1 cellular context compared by ENCODE assay signal in the genomic region with DNA sequence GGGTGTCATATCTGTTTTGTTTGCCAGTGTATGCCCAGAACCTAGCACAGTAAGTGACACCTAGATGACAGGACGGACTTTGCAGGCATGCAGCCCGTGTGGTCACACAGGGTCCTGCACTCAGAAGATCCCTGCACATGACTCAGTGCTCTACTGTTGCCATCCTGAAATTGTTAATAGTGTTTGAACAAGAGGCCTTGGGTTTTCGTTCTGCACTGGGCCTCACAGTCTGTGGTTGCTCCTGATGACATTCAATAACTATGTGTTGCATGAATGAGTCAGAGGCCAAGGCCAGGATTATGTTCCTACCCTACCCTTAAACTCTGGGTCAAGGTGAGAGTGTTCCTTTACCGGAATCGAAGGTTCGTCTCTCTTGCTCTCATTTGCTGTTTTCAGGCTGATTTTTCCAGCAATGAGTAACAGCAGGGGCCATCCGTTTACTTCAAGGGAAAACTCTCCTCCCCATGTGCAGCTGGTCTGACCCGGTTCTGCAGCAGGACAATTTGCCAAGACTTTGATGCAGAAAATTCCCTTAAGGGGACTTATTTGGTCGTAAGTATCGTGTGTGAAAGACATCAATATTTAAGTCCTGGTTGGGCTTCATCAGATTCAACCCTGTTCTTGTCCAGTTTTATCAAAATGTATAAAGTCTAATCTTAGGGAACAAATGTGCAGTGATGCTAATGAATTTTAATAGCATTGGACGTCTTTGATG.
TF ChIP-seq lines count a peak whose summit lies in the region.

No MANE protein-coding gene starts in this region.

TF ChIP-seq in HepG2, 621 proteins besides CTCF, POLR2A, EP300 and RAD21 (continued from another document and continues in another):
- TF ChIP-seq, protein P1, sequence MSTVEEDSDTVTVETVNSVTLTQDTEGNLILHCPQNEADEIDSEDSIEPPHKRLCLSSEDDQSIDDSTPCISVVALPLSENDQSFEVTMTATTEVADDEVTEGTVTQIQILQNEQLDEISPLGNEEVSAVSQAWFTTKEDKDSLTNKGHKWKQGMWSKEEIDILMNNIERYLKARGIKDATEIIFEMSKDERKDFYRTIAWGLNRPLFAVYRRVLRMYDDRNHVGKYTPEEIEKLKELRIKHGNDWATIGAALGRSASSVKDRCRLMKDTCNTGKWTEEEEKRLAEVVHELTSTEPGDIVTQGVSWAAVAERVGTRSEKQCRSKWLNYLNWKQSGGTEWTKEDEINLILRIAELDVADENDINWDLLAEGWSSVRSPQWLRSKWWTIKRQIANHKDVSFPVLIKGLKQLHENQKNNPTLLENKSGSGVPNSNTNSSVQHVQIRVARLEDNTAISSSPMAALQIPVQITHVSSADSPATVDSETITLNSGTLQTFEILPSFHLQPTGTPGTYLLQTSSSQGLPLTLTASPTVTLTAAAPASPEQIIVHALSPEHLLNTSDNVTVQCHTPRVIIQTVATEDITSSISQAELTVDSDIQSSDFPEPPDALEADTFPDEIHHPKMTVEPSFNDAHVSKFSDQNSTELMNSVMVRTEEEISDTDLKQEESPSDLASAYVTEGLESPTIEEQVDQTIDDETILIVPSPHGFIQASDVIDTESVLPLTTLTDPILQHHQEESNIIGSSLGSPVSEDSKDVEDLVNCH (CRISPR knock-in tag; IDR thresholded peaks at IDR 0.05) = 0 out of 2 replicates have a peak, but pooled peaks have one; percentile 25
- no peak for TF ChIP-seq FOXA1 (IDR thresholded peaks at IDR 0.05)
- peak; percentile 96 for TF ChIP-seq FOXA1 (CRISPR knock-in tag; IDR thresholded peaks at IDR 0.05)
- no peak for TF ChIP-seq GTF3A (CRISPR knock-in tag; conservative IDR thresholded peaks at IDR 0.05)
- TF ChIP-seq ZNF589 (CRISPR knock-in tag; conservative IDR thresholded peaks at IDR 0.05) = no peak
- peak; percentile 94 for TF ChIP-seq MED13 (CRISPR knock-in tag; IDR thresholded peaks at IDR 0.05)
- TF ChIP-seq FOXK2 (IDR thresholded peaks at IDR 0.05) = peak; percentile 58
- peak; percentile 99 for TF ChIP-seq CBFB (CRISPR knock-in tag; IDR thresholded peaks at IDR 0.05)
- TF ChIP-seq, protein P2, sequence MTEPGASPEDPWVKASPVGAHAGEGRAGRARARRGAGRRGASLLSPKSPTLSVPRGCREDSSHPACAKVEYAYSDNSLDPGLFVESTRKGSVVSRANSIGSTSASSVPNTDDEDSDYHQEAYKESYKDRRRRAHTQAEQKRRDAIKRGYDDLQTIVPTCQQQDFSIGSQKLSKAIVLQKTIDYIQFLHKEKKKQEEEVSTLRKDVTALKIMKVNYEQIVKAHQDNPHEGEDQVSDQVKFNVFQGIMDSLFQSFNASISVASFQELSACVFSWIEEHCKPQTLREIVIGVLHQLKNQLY (CRISPR knock-in tag; IDR thresholded peaks at IDR 0.05) = peak; percentile 90
- TF ChIP-seq, protein P3, sequence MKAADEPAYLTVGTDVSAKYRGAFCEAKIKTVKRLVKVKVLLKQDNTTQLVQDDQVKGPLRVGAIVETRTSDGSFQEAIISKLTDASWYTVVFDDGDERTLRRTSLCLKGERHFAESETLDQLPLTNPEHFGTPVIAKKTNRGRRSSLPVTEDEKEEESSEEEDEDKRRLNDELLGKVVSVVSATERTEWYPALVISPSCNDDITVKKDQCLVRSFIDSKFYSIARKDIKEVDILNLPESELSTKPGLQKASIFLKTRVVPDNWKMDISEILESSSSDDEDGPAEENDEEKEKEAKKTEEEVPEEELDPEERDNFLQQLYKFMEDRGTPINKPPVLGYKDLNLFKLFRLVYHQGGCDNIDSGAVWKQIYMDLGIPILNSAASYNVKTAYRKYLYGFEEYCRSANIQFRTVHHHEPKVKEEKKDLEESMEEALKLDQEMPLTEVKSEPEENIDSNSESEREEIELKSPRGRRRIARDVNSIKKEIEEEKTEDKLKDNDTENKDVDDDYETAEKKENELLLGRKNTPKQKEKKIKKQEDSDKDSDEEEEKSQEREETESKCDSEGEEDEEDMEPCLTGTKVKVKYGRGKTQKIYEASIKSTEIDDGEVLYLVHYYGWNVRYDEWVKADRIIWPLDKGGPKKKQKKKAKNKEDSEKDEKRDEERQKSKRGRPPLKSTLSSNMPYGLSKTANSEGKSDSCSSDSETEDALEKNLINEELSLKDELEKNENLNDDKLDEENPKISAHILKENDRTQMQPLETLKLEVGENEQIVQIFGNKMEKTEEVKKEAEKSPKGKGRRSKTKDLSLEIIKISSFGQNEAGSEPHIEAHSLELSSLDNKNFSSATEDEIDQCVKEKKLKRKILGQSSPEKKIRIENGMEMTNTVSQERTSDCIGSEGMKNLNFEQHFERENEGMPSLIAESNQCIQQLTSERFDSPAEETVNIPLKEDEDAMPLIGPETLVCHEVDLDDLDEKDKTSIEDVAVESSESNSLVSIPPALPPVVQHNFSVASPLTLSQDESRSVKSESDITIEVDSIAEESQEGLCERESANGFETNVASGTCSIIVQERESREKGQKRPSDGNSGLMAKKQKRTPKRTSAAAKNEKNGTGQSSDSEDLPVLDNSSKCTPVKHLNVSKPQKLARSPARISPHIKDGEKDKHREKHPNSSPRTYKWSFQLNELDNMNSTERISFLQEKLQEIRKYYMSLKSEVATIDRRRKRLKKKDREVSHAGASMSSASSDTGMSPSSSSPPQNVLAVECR (CRISPR knock-in tag; IDR thresholded peaks at IDR 0.05; ENCODE audit: borderline replicate concordance) = peak; percentile 74; the same call in 1 of the 2 replicates
- peak; percentile 91; the same call in 1 of the 2 replicates for TF ChIP-seq SMAD9 (CRISPR knock-in tag; IDR thresholded peaks at IDR 0.05)
- TF ChIP-seq, protein P4, sequence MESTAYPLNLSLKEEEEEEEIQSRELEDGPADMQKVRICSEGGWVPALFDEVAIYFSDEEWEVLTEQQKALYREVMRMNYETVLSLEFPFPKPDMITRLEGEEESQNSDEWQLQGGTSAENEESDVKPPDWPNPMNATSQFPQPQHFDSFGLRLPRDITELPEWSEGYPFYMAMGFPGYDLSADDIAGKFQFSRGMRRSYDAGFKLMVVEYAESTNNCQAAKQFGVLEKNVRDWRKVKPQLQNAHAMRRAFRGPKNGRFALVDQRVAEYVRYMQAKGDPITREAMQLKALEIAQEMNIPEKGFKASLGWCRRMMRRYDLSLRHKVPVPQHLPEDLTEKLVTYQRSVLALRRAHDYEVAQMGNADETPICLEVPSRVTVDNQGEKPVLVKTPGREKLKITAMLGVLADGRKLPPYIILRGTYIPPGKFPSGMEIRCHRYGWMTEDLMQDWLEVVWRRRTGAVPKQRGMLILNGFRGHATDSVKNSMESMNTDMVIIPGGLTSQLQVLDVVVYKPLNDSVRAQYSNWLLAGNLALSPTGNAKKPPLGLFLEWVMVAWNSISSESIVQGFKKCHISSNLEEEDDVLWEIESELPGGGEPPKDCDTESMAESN (CRISPR knock-in tag; conservative IDR thresholded peaks at IDR 0.05) = peak; percentile 88
- peak; percentile 99 for TF ChIP-seq TBL1XR1 (IDR thresholded peaks at IDR 0.05; ENCODE audit: borderline replicate concordance, low read length, partially characterized antibody)
- TF ChIP-seq, protein P5, sequence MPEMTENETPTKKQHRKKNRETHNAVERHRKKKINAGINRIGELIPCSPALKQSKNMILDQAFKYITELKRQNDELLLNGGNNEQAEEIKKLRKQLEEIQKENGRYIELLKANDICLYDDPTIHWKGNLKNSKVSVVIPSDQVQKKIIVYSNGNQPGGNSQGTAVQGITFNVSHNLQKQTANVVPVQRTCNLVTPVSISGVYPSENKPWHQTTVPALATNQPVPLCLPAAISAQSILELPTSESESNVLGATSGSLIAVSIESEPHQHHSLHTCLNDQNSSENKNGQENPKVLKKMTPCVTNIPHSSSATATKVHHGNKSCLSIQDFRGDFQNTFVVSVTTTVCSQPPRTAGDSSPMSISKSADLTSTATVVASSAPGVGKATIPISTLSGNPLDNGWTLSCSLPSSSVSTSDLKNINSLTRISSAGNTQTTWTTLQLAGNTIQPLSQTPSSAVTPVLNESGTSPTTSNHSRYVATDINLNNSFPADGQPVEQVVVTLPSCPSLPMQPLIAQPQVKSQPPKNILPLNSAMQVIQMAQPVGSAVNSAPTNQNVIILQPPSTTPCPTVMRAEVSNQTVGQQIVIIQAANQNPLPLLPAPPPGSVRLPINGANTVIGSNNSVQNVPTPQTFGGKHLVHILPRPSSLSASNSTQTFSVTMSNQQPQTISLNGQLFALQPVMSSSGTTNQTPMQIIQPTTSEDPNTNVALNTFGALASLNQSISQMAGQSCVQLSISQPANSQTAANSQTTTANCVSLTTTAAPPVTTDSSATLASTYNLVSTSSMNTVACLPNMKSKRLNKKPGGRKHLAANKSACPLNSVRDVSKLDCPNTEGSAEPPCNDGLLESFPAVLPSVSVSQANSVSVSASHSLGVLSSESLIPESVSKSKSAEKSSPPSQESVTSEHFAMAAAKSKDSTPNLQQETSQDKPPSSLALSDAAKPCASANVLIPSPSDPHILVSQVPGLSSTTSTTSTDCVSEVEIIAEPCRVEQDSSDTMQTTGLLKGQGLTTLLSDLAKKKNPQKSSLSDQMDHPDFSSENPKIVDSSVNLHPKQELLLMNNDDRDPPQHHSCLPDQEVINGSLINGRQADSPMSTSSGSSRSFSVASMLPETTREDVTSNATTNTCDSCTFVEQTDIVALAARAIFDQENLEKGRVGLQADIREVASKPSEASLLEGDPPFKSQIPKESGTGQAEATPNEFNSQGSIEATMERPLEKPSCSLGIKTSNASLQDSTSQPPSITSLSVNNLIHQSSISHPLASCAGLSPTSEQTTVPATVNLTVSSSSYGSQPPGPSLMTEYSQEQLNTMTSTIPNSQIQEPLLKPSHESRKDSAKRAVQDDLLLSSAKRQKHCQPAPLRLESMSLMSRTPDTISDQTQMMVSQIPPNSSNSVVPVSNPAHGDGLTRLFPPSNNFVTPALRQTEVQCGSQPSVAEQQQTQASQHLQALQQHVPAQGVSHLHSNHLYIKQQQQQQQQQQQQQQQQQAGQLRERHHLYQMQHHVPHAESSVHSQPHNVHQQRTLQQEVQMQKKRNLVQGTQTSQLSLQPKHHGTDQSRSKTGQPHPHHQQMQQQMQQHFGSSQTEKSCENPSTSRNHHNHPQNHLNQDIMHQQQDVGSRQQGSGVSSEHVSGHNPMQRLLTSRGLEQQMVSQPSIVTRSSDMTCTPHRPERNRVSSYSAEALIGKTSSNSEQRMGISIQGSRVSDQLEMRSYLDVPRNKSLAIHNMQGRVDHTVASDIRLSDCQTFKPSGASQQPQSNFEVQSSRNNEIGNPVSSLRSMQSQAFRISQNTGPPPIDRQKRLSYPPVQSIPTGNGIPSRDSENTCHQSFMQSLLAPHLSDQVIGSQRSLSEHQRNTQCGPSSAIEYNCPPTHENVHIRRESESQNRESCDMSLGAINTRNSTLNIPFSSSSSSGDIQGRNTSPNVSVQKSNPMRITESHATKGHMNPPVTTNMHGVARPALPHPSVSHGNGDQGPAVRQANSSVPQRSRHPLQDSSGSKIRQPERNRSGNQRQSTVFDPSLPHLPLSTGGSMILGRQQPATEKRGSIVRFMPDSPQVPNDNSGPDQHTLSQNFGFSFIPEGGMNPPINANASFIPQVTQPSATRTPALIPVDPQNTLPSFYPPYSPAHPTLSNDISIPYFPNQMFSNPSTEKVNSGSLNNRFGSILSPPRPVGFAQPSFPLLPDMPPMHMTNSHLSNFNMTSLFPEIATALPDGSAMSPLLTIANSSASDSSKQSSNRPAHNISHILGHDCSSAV (CRISPR knock-in tag; IDR thresholded peaks at IDR 0.05; ENCODE audit: borderline replicate concordance) = no peak
- peak; percentile 97 for TF ChIP-seq HMG20B (CRISPR knock-in tag; conservative IDR thresholded peaks at IDR 0.05)
- peak; percentile 47; the same call in 1 of the 2 replicates for TF ChIP-seq ZNF790 (CRISPR knock-in tag; IDR thresholded peaks at IDR 0.05; ENCODE audit: borderline replicate concordance)
- TF ChIP-seq SETDB1 (CRISPR knock-in tag; IDR thresholded peaks at IDR 0.05; ENCODE audit: borderline replicate concordance) = no peak
- TF ChIP-seq GABPA (IDR thresholded peaks at IDR 0.05; ENCODE audit: low read depth, low read length) = no peak
- TF ChIP-seq GABPA (CRISPR knock-in tag; IDR thresholded peaks at IDR 0.05; ENCODE audit: low read depth) = peak; percentile 70
- TF ChIP-seq JUND (CRISPR knock-in tag; IDR thresholded peaks at IDR 0.05) = peak; percentile 97
- no peak for TF ChIP-seq TAF15 (IDR thresholded peaks at IDR 0.05; ENCODE audit: low read depth, low read length, poor library complexity, severe bottlenecking)
- no peak for TF ChIP-seq MAF1 (CRISPR knock-in tag; IDR thresholded peaks at IDR 0.05; ENCODE audit: borderline replicate concordance)
- TF ChIP-seq ELF3 (CRISPR knock-in tag; IDR thresholded peaks at IDR 0.05) = peak; percentile 96
- TF ChIP-seq ZNF230 (CRISPR knock-in tag; IDR thresholded peaks at IDR 0.05) = no peak
- peak; percentile 55; the same call in 1 of the 2 replicates for TF ChIP-seq ZNF761 (CRISPR knock-in tag; conservative IDR thresholded peaks at IDR 0.05)
- TF ChIP-seq KMT2A (CRISPR knock-in tag; IDR thresholded peaks at IDR 0.05) = no peak
- TF ChIP-seq SRSF9 (IDR thresholded peaks at IDR 0.05; ENCODE audit: borderline replicate concordance, insufficient read depth, low read depth, low read length, poor library complexity, severe bottlenecking) = no peak
- TF ChIP-seq RFX3 (CRISPR knock-in tag; IDR thresholded peaks at IDR 0.05) = peak; percentile 45; the same call in 1 of the 2 replicates
- TF ChIP-seq PHB2 (IDR thresholded peaks at IDR 0.05; ENCODE audit: partially characterized antibody) = no peak
- TF ChIP-seq SMYD3 (CRISPR knock-in tag; IDR thresholded peaks at IDR 0.05) = peak; percentile 47; the same call in 1 of the 2 replicates
- peak; percentile 90; the same call in 1 of the 2 replicates for TF ChIP-seq CHD4 (IDR thresholded peaks at IDR 0.05; ENCODE audit: borderline replicate concordance, low read length)
- peak; percentile 79; the same call in 1 of the 2 replicates for TF ChIP-seq ZNF547 (CRISPR knock-in tag; IDR thresholded peaks at IDR 0.05)
